Comparison of ENCODE assay signal across 14 cellular contexts in the genomic region with DNA sequence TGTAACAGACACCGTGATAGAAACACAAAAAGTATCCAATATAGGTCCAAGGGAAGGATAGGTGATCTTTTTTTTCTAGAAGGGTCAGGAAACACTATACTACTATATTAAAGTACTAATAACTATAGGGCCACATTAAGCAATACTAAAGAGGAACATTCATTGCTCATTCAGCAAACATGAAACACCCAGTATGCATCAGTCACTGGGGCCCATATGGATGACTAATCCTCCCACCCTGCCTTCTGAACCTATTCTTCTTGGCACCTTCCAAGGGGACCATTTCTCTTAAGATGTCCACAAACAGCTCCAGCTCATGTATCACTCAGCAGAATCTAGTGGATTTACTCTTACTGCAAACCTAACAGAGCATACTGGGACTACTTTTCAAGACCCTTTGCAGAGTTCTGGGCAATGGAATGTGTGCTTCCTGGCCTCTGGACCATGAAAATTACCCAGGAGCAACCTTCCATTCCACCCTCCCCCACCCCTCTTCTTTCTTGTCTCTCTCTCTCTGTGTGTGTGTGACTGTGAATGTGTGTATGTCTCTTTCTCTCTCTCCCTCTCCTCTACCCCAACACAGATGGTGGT.
DNase-seq lines count a peak whose midpoint lies in the region; ATAC-seq and TF ChIP-seq lines count a peak whose summit lies in the region.
"Had no signal": no experiment of that assay in that cellular context is flagged by ENCODE, and none has a peak within 500 bp of the region (broad histone marks: within the 10 kb centered on the region; RNA-seq: fewer than 3 reads in every experiment).

No MANE protein-coding gene starts in this region.

- intact Hi-C loops in mammary epithelial cell (cut with micrococcal nuclease) = no loop called here
- intact Hi-C loops in naive thymus-derived CD4-positive, alpha-beta T cell (cut with micrococcal nuclease) = no loop called here

- no peak overlapping the region for H3K27ac ChIP-seq in mammary epithelial cell (ENCODE audit: insufficient read depth, low read depth, low read length)
- H3K27ac ChIP-seq in naive thymus-derived CD4-positive, alpha-beta T cell (ENCODE audit: low read depth, low read length) = no peak overlapping the region
- H3K27ac ChIP-seq: coronary artery, neutrophil had no signal

- peaks cover 0 to 2% (median 0%) of the 10 kb centered on the region in 11 donors for H3K9me3 Mint-ChIP-seq in naive thymus-derived CD4-positive, alpha-beta T cell
- H3K9me3 Mint-ChIP-seq: IgD-negative memory B cell had no signal

- no peak overlapping the region for H3K9ac ChIP-seq in mammary epithelial cell (ENCODE audit: insufficient read depth, low read length)

- H3K79me2 ChIP-seq in mammary epithelial cell (ENCODE audit: insufficient read depth, low read length) = no peaks in the 10 kb centered on the region

- H3K4me3 ChIP-seq in mammary epithelial cell (replicated peaks in 1 of 3; ENCODE audit: insufficient read depth in 1 of 3, low read depth in 2 of 3, low read length in 3 of 3) = no peak overlapping the region
- H3K4me3 ChIP-seq in naive thymus-derived CD4-positive, alpha-beta T cell (ENCODE audit: low read length) = no peak overlapping the region
- H3K4me3 ChIP-seq: coronary artery had no signal

- no peaks in the 10 kb centered on the region for H3K27me3 ChIP-seq in mammary epithelial cell (ENCODE audit: insufficient read depth, low read length)
- H3K27me3 ChIP-seq in naive thymus-derived CD4-positive, alpha-beta T cell (ENCODE audit: control insufficient read depth in 2 of 2, insufficient read depth in 2 of 2, low read length in 2 of 2) = no peaks in the 10 kb centered on the region
- H3K27me3 ChIP-seq: neutrophil had no signal

- CTCF ChIA-PET in mammary epithelial cell (lab: Charles Lee; ENCODE audit: low non-redundant PET) = no interaction called here
- CTCF ChIA-PET in naive thymus-derived CD4-positive, alpha-beta T cell (lab: Charles Lee) = no interaction called here

- no peak overlapping the region for H3K27ac Mint-ChIP-seq in naive thymus-derived CD4-positive, alpha-beta T cell
- H3K27ac Mint-ChIP-seq: activated CD8-positive, alpha-beta memory T cell treated with anti-CD3 and anti-CD28 coated beads, Interleukin-2, amount 10 ng/mL, durations not matched to agents 7 days and 5 days; IgD-negative memory B cell had no signal

- TF ChIP-seq CTCF in mammary epithelial cell (conservative IDR thresholded peaks at IDR 0.05 in 1 of 2, IDR thresholded peaks at IDR 0.05 in 1 of 2; ENCODE audit: extremely low read depth in 1 of 2, insufficient read depth in 1 of 2, low read depth in 1 of 2, low read length in 2 of 2) = no peak

- no peak overlapping the region for H3K4me3 Mint-ChIP-seq in naive thymus-derived CD4-positive, alpha-beta T cell
- H3K4me3 Mint-ChIP-seq: activated CD8-positive, alpha-beta memory T cell treated with anti-CD3 and anti-CD28 coated beads, Interleukin-2, amount 10 ng/mL, durations not matched to agents 7 days and 5 days; IgD-negative memory B cell had no signal

- dilution Hi-C loops in mammary epithelial cell (cut with HindIII; ENCODE audit: low sequenced_read_pairs) = no loop called here

- no peaks in the 10 kb centered on the region for H3K9me3 ChIP-seq in mammary epithelial cell (replicated peaks; ENCODE audit: insufficient read depth, low read length)
- no peaks in the 10 kb centered on the region for H3K9me3 ChIP-seq in naive thymus-derived CD4-positive, alpha-beta T cell (ENCODE audit: control insufficient read depth in 2 of 3, low read length in 3 of 3)
- H3K9me3 ChIP-seq: neutrophil had no signal

- peaks cover 0 to 3% (median 0%) of the 10 kb centered on the region in 5 donors for H3K36me3 Mint-ChIP-seq in naive thymus-derived CD4-positive, alpha-beta T cell
- H3K36me3 Mint-ChIP-seq: activated CD8-positive, alpha-beta memory T cell treated with anti-CD3 and anti-CD28 coated beads, Interleukin-2, amount 10 ng/mL, durations not matched to agents 7 days and 5 days; IgD-negative memory B cell had no signal

- peak overlapping the region; percentile 64 for H2AFZ ChIP-seq in mammary epithelial cell (ENCODE audit: low read depth, low read length)

- no TSS peak for BruUV-seq in mammary epithelial cell (replicated peaks; lab: Mats Ljungman, UMichigan)

- peak; percentile 64 for ATAC-seq in naive thymus-derived CD4-positive, alpha-beta T cell
- ATAC-seq in GM21786 (IDR thresholded peaks at IDR 0.05; ENCODE audit: unreplicated experiment) = no peak
- ATAC-seq in HG03196 (IDR thresholded peaks at IDR 0.05; ENCODE audit: unreplicated experiment) = no peak
- ATAC-seq in HG02840 (IDR thresholded peaks at IDR 0.05; ENCODE audit: low FRiP score, unreplicated experiment) = no peak
- ATAC-seq: activated CD8-positive, alpha-beta memory T cell treated with anti-CD3 and anti-CD28 coated beads, Interleukin-2, amount 10 ng/mL, durations not matched to agents 7 days and 5 days had no signal

- peak overlapping the region; percentile 32 for H3K4me2 ChIP-seq in mammary epithelial cell (ENCODE audit: insufficient read depth, low read depth, low read length)

- in situ Hi-C loops in Caki2 (cut with HindIII; ENCODE audit: low pct_unique_long_range_greater_than_20kb, low sequenced_read_pairs) (no loop called here), mammary epithelial cell (cut with MboI; ENCODE audit: low sequenced_read_pairs in 2 of 2) (no loop called here)

- POLR2A ChIA-PET in naive thymus-derived CD4-positive, alpha-beta T cell (lab: Charles Lee) = no interaction called here

- peaks cover 0 to 9% (median 4%) of the 10 kb centered on the region in 5 donors for H3K27me3 Mint-ChIP-seq in naive thymus-derived CD4-positive, alpha-beta T cell
- H3K27me3 Mint-ChIP-seq: activated CD8-positive, alpha-beta memory T cell treated with anti-CD3 and anti-CD28 coated beads, Interleukin-2, amount 10 ng/mL, durations not matched to agents 7 days and 5 days had no signal

- no peaks in the 10 kb centered on the region for H4K20me1 ChIP-seq in mammary epithelial cell (ENCODE audit: insufficient read depth, low read length)

- H3K4me1 ChIP-seq in mammary epithelial cell (ENCODE audit: insufficient read depth, low read length) = peaks cover 27% of the 10 kb centered on the region
- H3K4me1 ChIP-seq in naive thymus-derived CD4-positive, alpha-beta T cell (ENCODE audit: control insufficient read depth in 2 of 2, insufficient read depth in 2 of 2, low read length in 2 of 2) = no peaks in the 10 kb centered on the region

- H3K4me1 Mint-ChIP-seq in naive thymus-derived CD4-positive, alpha-beta T cell = no peaks in the 10 kb centered on the region
- H3K4me1 Mint-ChIP-seq: activated CD8-positive, alpha-beta memory T cell treated with anti-CD3 and anti-CD28 coated beads, Interleukin-2, amount 10 ng/mL, durations not matched to agents 7 days and 5 days had no signal

- DNase-seq in Caki2 (ENCODE audit: low read depth) (peak; percentile 91), HS-27A (ENCODE audit: low read depth) (peak; percentile 83), mammary epithelial cell (peak; percentile 87)
- DNase-seq in naive thymus-derived CD4-positive, alpha-beta T cell = no peak
- DNase-seq in activated effector memory CD4-positive, alpha-beta T cell treated with Interleukin-2 at 50 U/mL for 16 hours = no peak
- DNase-seq: activated CD8-positive, alpha-beta memory T cell treated with anti-CD3 and anti-CD28 coated beads, Interleukin-2, amount 10 ng/mL, durations not matched to agents 7 days and 5 days; GF-D8; NCI-H345 had no signal

- 93% methylated on average over 1 of the region's 1 CpG for WGBS in mammary epithelial cell (ENCODE audit: low coverage, missing lambda C conversion rate)

- H3K36me3 ChIP-seq in mammary epithelial cell (ENCODE audit: insufficient read depth, low read length) = no peaks in the 10 kb centered on the region
- H3K36me3 ChIP-seq in naive thymus-derived CD4-positive, alpha-beta T cell (ENCODE audit: control insufficient read depth in 2 of 3, insufficient read depth in 3 of 3, low read length in 3 of 3) = no peaks in the 10 kb centered on the region
- H3K36me3 ChIP-seq: neutrophil had no signal

Comparison
In these comparisons a context has a peak if more than half of its experiments do, and no peak if none do; other contexts are left out.
1. DNase-seq: peak in Caki2 (single experiment), HS-27A (single experiment) and mammary epithelial cell (single experiment); none in naive thymus-derived CD4-positive, alpha-beta T cell (0 of 9) and activated effector memory CD4-positive, alpha-beta T cell treated with Interleukin-2 at 50 U/mL for 16 hours (single experiment).